ENCODE assay signal across 1 cellular context in genomic region chr10:132399117-132400035, GRCh38.
TF ChIP-seq lines count a peak whose summit lies in the region.

No MANE protein-coding gene starts in this region.

TF ChIP-seq in GM23338, 12 proteins besides CTCF, POLR2A, EP300 and RAD21 (continued from another document):
- no peak for TF ChIP-seq ZNF462 (CRISPR knock-in tag; IDR thresholded peaks at IDR 0.05)
- TF ChIP-seq JUNB (IDR thresholded peaks at IDR 0.05; ENCODE audit: unreplicated experiment), result no peak
